In genomic region chr3:37579181-37579580, GRCh38 we compare ENCODE assay signal across 39 cellular contexts.
"Had no signal": no experiment of that assay in that cellular context is flagged by ENCODE, and none has a peak within 500 bp of the region (broad histone marks: within the 10 kb centered on the region; RNA-seq: fewer than 3 reads in every experiment).

No MANE protein-coding gene starts in this region.

- H3K27me3 ChIP-seq: adrenal gland, cardiac muscle cell had no signal

- H3K36me3 ChIP-seq: adrenal gland, cardiac muscle cell had no signal

- DNase-seq: activated CD4-positive, alpha-beta memory T cell treated with anti-CD3 and anti-CD28 coated beads, Interleukin-2, amount 10 ng/mL, durations not matched to agents 7 days and 5 days; activated CD4-positive, alpha-beta T cell treated with anti-CD3 and anti-CD28 coated beads for 1 hour; activated CD4-positive, alpha-beta T cell treated with anti-CD3 and anti-CD28 coated beads for 36 hours; activated CD4-positive, alpha-beta T cell treated with anti-CD3 and anti-CD28 coated beads for 48 hours; activated CD4-positive, alpha-beta T cell treated with anti-CD3 and anti-CD28 coated beads, Interleukin-2, amount 10 ng/mL, durations not matched to agents 7 days and 5 days; activated CD4-positive, alpha-beta T cell treated with anti-CD3 and anti-CD28 coated beads, Interleukin-2, amount 50 U/mL, for 48 hours; activated CD4-positive, CD25-positive, alpha-beta regulatory T cell; activated CD8-positive, alpha-beta memory T cell treated with anti-CD3 and anti-CD28 coated beads for 24 hours; activated CD8-positive, alpha-beta memory T cell treated with anti-CD3 and anti-CD28 coated beads, Interleukin-2, amount 10 ng/mL, durations not matched to agents 7 days and 5 days; activated CD8-positive, alpha-beta memory T cell treated with anti-CD3 and anti-CD28 coated beads, Interleukin-2, amount 50 U/mL, for 48 hours; activated CD8-positive, alpha-beta T cell treated with anti-CD3 and anti-CD28 coated beads, Interleukin-2, amount 10 ng/mL, durations not matched to agents 7 days and 5 days; activated effector memory CD4-positive, alpha-beta T cell treated with Interleukin-2 at 50 U/mL for 16 hours; activated gamma-delta T cell; activated naive CD4-positive, alpha-beta T cell treated with anti-CD3 and anti-CD28 coated beads, Interleukin-2, amount 10 ng/mL, durations not matched to agents 7 days and 5 days; activated naive CD4-positive, alpha-beta T cell treated with Interleukin-2 at 50 U/mL for 16 hours; activated naive CD8-positive, alpha-beta T cell treated with anti-CD3 and anti-CD28 coated beads for 36 hours; activated T-cell treated with anti-CD3 and anti-CD28 coated beads, Interleukin-2, amount 50 U/mL, for 24 hours; activated T-cell treated with anti-CD3 and anti-CD28 coated beads, Interleukin-2, amount 50 U/mL, for 48 hours; adrenal gland; amniotic stem cell; aorta; caudate nucleus; cerebellar nuclear complex; SW 1271; T-helper 1 cell; T-helper 2 cell; T-helper 9 cell had no signal

- H3K27ac ChIP-seq: adrenal gland, cardiac muscle cell, VCaP had no signal

- ATAC-seq: activated CD4-positive, alpha-beta T cell treated with anti-CD3 and anti-CD28 coated beads for 36 hours; activated CD4-positive, CD25-positive, alpha-beta regulatory T cell treated with anti-CD3 and anti-CD28 coated beads, Interleukin-2, amount 50 U/mL, for 24 hours; activated CD8-positive, alpha-beta memory T cell treated with anti-CD3 and anti-CD28 coated beads, Interleukin-2, amount 10 ng/mL, durations not matched to agents 7 days and 5 days; activated CD8-positive, alpha-beta T cell treated with anti-CD3 and anti-CD28 coated beads, Interleukin-2, amount 10 ng/mL, durations not matched to agents 7 days and 5 days; WTC11 had no signal

- H3K9me3 Mint-ChIP-seq: activated CD4-positive, alpha-beta T cell treated with anti-CD3 and anti-CD28 coated beads, Interleukin-2, amount 10 ng/mL, durations not matched to agents 7 days and 5 days; activated naive CD4-positive, alpha-beta T cell treated with anti-CD3 and anti-CD28 coated beads, Interleukin-2, amount 10 ng/mL, durations not matched to agents 7 days and 5 days; activated T-helper 2 cell treated with anti-CD3 and anti-CD28 coated beads, Interferon-gamma antibody, Interleukin-2, Interleukin-4, amounts not matched to agents 10 μg/mL and 5 μg/mL and 100 μg/mL, durations not matched to agents 14 hours and 24 hours and 36 hours; central memory CD8-positive, alpha-beta T cell; T-helper 2 cell treated with Interferon-gamma antibody and Interleukin-4, amounts not matched to agents 5 μg/mL and 100 μg/mL, for 36 hours had no signal

- H3K27ac Mint-ChIP-seq: activated CD4-positive, alpha-beta memory T cell treated with anti-CD3 and anti-CD28 coated beads, Interleukin-2, amount 10 ng/mL, durations not matched to agents 7 days and 5 days; activated CD4-positive, alpha-beta T cell treated with anti-CD3 and anti-CD28 coated beads for 36 hours; activated CD4-positive, alpha-beta T cell treated with anti-CD3 and anti-CD28 coated beads, Interleukin-2, amount 10 ng/mL, durations not matched to agents 7 days and 5 days; activated CD8-positive, alpha-beta memory T cell treated with anti-CD3 and anti-CD28 coated beads, Interleukin-2, amount 10 ng/mL, durations not matched to agents 7 days and 5 days; activated CD8-positive, alpha-beta T cell treated with anti-CD3 and anti-CD28 coated beads, Interleukin-2, amount 10 ng/mL, durations not matched to agents 7 days and 5 days; activated naive CD4-positive, alpha-beta T cell treated with anti-CD3 and anti-CD28 coated beads, Interleukin-2, amount 10 ng/mL, durations not matched to agents 7 days and 5 days; activated naive CD4-positive, alpha-beta T cell treated with anti-CD3 and anti-CD28 coated beads, Interleukin-2, amount 50 U/mL, for 24 hours; activated naive CD8-positive, alpha-beta T cell treated with anti-CD3 and anti-CD28 coated beads for 36 hours; activated T-cell treated with anti-CD3 and anti-CD28 coated beads, Interleukin-2, amount 50 U/mL, for 24 hours; activated T-helper 2 cell treated with anti-CD3 and anti-CD28 coated beads, Interferon-gamma antibody, Interleukin-2, Interleukin-4, amounts not matched to agents 10 μg/mL and 5 μg/mL and 100 μg/mL, durations not matched to agents 14 hours and 24 hours and 36 hours; brain; T-helper 1 cell treated with Interleukin-12 subunit alpha and Interleukin-12 subunit beta and Interleukin-4 antibody, amounts not matched to agents 30 μg/mL and 1 μg/mL, for 36 hours; T-helper 2 cell treated with Interferon-gamma antibody and Interleukin-4, amounts not matched to agents 5 μg/mL and 100 μg/mL, for 36 hours; WTC11 had no signal

- H3K4me3 ChIP-seq: adrenal gland, cardiac muscle cell had no signal

- FAIRE-seq: bronchial epithelial cell, TTC549 had no signal

- H3K36me3 Mint-ChIP-seq: activated CD8-positive, alpha-beta memory T cell treated with anti-CD3 and anti-CD28 coated beads, Interleukin-2, amount 10 ng/mL, durations not matched to agents 7 days and 5 days; activated naive CD4-positive, alpha-beta T cell treated with anti-CD3 and anti-CD28 coated beads, Interleukin-2, amount 10 ng/mL, durations not matched to agents 7 days and 5 days; activated naive CD4-positive, alpha-beta T cell treated with anti-CD3 and anti-CD28 coated beads, Interleukin-2, amount 50 U/mL, for 24 hours; activated naive CD8-positive, alpha-beta T cell treated with anti-CD3 and anti-CD28 coated beads for 36 hours; WTC11 had no signal

- H3K9me3 ChIP-seq: adrenal gland had no signal
